ENCODE assay signal across 8 cellular contexts in genomic region chr16:85286066-85286712, GRCh38.
A peak's percentile ranks its signal among the peaks of the same experiment; 100 is the strongest.
DNase-seq lines count a peak whose midpoint lies in the region; ATAC-seq, FAIRE-seq and TF ChIP-seq lines count a peak whose summit lies in the region.

No MANE protein-coding gene starts in this region.

- H3K4me3 ChIP-seq in AG10803 (ENCODE audit: low read length) = peak overlapping the region; percentile 36
- H3K4me3 ChIP-seq in astrocyte of the cerebellum (ENCODE audit: low read depth, low read length) = no peak overlapping the region

- DNase-seq in AG10803 (ENCODE audit: low read depth) (peak; percentile 89), astrocyte of the cerebellum (ENCODE audit: low read depth) (peak; percentile 51), Right ventricle myocardium superior (peak; percentile 83), posterior cingulate gyrus (peak; percentile 77 to 98 (median 89)), DMS114 treated with DMSO at 0.1 percent for 48 hours (lab: John Stamatoyannopoulos, UW; ENCODE audit: unreplicated experiment) (no peak), RPMI8226 (no peak), NCI-H2196 (lab: John Stamatoyannopoulos, UW; ENCODE audit: unreplicated experiment) (no peak), H54 (ENCODE audit: insufficient read length, low spot score) (no peak)

- FAIRE-seq in H54 (lab: Jason Lieb, UNC) = no peak

- in situ Hi-C loops in astrocyte of the cerebellum (cut with HindIII; ENCODE audit: low sequenced_read_pairs) = no loop called here

- no peak for TF ChIP-seq CTCF in AG10803 (conservative IDR thresholded peaks at IDR 0.05; ENCODE audit: low read length)
- TF ChIP-seq CTCF in astrocyte of the cerebellum (IDR thresholded peaks at IDR 0.05; ENCODE audit: low read depth, low read length, missing control alignments) = no peak

- no peak for TF ChIP-seq POLR2A in H54 (IDR thresholded peaks at IDR 0.05; ENCODE audit: low read depth, low read length)

- peak; percentile 78 for ATAC-seq in Right ventricle myocardium superior (ENCODE audit: poor library complexity)

- intact Hi-C loops in Right ventricle myocardium superior (cut with DNase I) (no loop called here), posterior cingulate gyrus (cut with DNase I) (no loop called here)

Comparison
In these comparisons a context has a peak if more than half of its experiments do, and no peak if none do; other contexts are left out.
1. DNase-seq: peak in AG10803 (single experiment), astrocyte of the cerebellum (single experiment), Right ventricle myocardium superior (single experiment) and posterior cingulate gyrus (10 of 10); none in DMS114 treated with DMSO at 0.1 percent for 48 hours (single experiment), RPMI8226 (single experiment), NCI-H2196 (single experiment) and H54 (single experiment).